15 cellular contexts compared by ENCODE assay signal in the genomic region with DNA sequence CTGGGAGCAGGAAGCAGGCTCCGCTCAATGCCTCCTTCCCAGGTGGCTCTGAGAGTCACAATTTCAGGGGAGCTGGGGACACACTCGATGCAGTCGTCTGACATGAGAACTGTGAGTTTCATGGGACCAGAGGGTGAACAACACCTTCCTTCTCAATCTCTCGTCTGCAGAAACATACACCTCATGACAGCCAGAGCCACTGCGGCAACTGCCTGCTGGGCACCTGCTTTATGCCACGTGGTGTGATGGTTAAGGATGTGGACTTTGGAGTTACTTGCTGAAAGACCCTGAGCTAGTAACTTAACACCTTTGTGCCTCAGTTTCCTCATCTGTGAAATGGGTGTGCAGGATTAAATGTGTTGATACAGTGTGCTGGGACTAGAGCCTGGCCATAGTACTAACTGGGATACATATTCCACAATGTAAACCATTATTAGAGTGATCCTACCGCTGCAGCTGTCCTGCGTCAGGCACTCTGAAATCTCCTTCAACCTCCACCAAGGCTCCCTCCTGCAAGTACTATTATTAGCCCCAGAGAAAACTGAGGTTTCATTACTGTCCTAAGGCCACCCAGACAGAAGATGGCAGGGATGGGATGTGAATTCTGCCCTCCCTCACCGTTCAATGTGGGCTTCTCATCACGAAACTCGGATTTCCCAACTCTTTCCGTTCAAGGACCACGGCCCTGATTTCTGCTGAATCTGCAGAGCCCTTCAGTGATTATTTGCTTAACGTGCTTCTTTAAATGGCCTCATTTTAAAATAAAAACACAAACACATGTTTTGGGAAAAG.
"Had no signal": no experiment of that assay in that cellular context is flagged by ENCODE, and none has a peak within 500 bp of the region (broad histone marks: within the 10 kb centered on the region; RNA-seq: fewer than 3 reads in every experiment).

No MANE protein-coding gene starts in this region.

- H3K9me3 ChIP-seq: right atrium auricular region had no signal

- H3K27ac Mint-ChIP-seq: nephron progenitor cell had no signal

- H3K27ac ChIP-seq: hepatocyte, right atrium auricular region had no signal

- H2AFZ ChIP-seq: hepatocyte had no signal

- H3K27me3 ChIP-seq: hepatocyte had no signal

- H3K9me3 Mint-ChIP-seq: nephron progenitor cell had no signal

- DNase-seq: dermis blood vessel endothelial cell; erythroblast; foreskin melanocyte; head of caudate nucleus; left colon; naive B cell; nephron progenitor cell; small intestine; stimulated activated CD4-positive, alpha-beta T cell treated with anti-CD3 and anti-CD28 coated beads, Interleukin-12 subunit alpha, Interleukin-12 subunit beta, amount 100 ng/mL, for 4 hours; stimulated activated naive CD4-positive, alpha-beta T cell treated with Interleukin-2 at 50 U/mL for 16 hours; trophoblast cell had no signal

- H3K4me3 ChIP-seq: hepatocyte, right atrium auricular region had no signal

- FAIRE-seq: colon, endothelial cell of umbilical vein, small intestine had no signal

- H3K4me1 Mint-ChIP-seq: naive B cell had no signal

- H3K4me3 Mint-ChIP-seq: nephron progenitor cell had no signal

- H3K36me3 ChIP-seq: right atrium auricular region had no signal

- ATAC-seq: left colon had no signal

- H3K4me2 ChIP-seq: hepatocyte had no signal
